In the genomic region with DNA sequence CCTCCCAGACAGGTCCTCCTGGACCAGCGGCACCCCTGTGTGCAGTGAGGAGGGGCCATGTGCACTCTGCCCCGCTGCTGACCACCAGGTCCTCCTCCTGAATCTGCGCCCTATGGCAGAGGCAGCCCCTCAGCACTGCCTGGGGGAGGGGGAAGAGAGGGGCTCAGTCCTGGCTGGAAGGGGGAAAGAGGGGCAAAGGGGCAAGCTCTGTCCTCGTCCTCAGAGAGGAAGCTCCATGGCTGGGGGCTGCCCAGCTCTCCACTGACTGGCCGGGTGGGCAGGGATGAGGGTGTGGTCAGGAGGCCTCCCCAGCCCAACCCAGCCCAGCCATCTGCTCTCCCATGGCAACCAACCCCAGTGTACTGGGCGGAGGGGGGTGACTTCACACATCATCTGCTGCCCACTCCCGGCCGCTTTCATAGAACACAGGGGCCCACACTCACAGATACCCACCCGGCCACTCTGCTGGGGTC, we compare ENCODE assay signal across 9 cellular contexts. TPM values are rescaled to one million over a fixed set of nuclear protein-coding genes. Genes with fewer than 3 reads are reported as not detected.
DNase-seq lines count a peak whose midpoint lies in the region; ATAC-seq and TF ChIP-seq lines count a peak whose summit lies in the region.
"Had no signal": no experiment of that assay in that cellular context is flagged by ENCODE, and none has a peak within 500 bp of the region (broad histone marks: within the 10 kb centered on the region; RNA-seq: fewer than 3 reads in every experiment).

No MANE protein-coding gene starts in this region.

- 25 to 70% (median 56%) methylated on average over 4 to 9 of the region's 9 CpGs for WGBS in spleen, 5 donors

- in situ Hi-C loops in astrocyte of the spinal cord (cut with HindIII; ENCODE audit: low sequenced_read_pairs), result no loop called here

- intact Hi-C loops in HCT116 (cut with micrococcal nuclease) (no loop called here), spleen (cut with DNase I; ENCODE audit: low total_unique reads) (no loop called here)

- H3K36me3 ChIP-seq in HCT116 (ENCODE audit: control insufficient read depth in 1 of 2, insufficient read depth in 2 of 2, low read length in 2 of 2), result no peaks in the 10 kb centered on the region
- no peaks in the 10 kb centered on the region for H3K36me3 ChIP-seq in spleen

- DNase-seq in HCT116 (ENCODE audit: low read depth, low spot score) (no peak), astrocyte of the spinal cord (ENCODE audit: low read depth, low spot score) (peak; percentile 59), iPS-NIHi11 (ENCODE audit: low spot score) (peak; percentile 61), spleen (no peak), HK-2 (ENCODE audit: unreplicated experiment) (no peak), activated T-cell treated with anti-CD3 and anti-CD28 coated beads for 4 hours (no peak)
- no peak for DNase-seq in central memory CD4-positive, alpha-beta T cell
- no peak for DNase-seq in stimulated activated CD4-positive, alpha-beta T cell treated with anti-CD3 and anti-CD28 coated beads, Interleukin-4, amount 100 ng/mL, for 4 hours
- DNase-seq: activated T-cell treated with anti-CD3 and anti-CD28 coated beads, Interleukin-2, amount 50 U/mL, for 24 hours had no signal

- H3K27ac ChIP-seq in HCT116 (ENCODE audit: low read depth, low read length) (no peak overlapping the region; the same call in 1 of the 2 replicates), spleen (peak overlapping the region; percentile 50 to 91 (median 88))

- peak overlapping the region; percentile 30; the same call in 1 of the 2 replicates for H3K4me2 ChIP-seq in HCT116 (ENCODE audit: low read length)

- H4K20me1 ChIP-seq in HCT116 (ENCODE audit: insufficient read depth), result no peaks in the 10 kb centered on the region

- no peak for TF ChIP-seq CTCF in HCT116 (IDR thresholded peaks at IDR 0.05 in 2 of 3, conservative IDR thresholded peaks at IDR 0.05 in 1 of 3; ENCODE audit: borderline replicate concordance in 1 of 3, insufficient read depth in 1 of 3, low read depth in 2 of 3, low read length in 2 of 3)
- TF ChIP-seq CTCF in astrocyte of the spinal cord (IDR thresholded peaks at IDR 0.05; ENCODE audit: low read depth, low read length), result no peak
- no peak for TF ChIP-seq CTCF in spleen (IDR thresholded peaks at IDR 0.05 in 8 of 11, conservative IDR thresholded peaks at IDR 0.05 in 3 of 11)

- H3K4me1 ChIP-seq in HCT116 (ENCODE audit: control insufficient read depth in 1 of 2, insufficient read depth in 2 of 2, low read length in 2 of 2) (peaks cover 28 to 54% of the 10 kb centered on the region in 2 experiments), spleen (peaks cover 43 to 99% (median 73%) of the 10 kb centered on the region in 6 donors)

- no peak for ATAC-seq in HCT116

- CTCF ChIA-PET in HCT116 (lab: Charles Lee), result no interaction called here

- H3K27me3 ChIP-seq in HCT116 (ENCODE audit: insufficient read depth, low read length) (no peaks in the 10 kb centered on the region), spleen (replicated peaks in 1 of 7) (peaks cover 0 to 86% (median 16%) of the 10 kb centered on the region in 7 donors)

- H3K9ac ChIP-seq in HCT116 (ENCODE audit: low read length), result no peak overlapping the region

- H2AFZ ChIP-seq in HCT116 (ENCODE audit: low read depth, low read length, poor library complexity, severe bottlenecking), result no peak overlapping the region

- TF ChIP-seq RAD21 in HCT116 (IDR thresholded peaks at IDR 0.05; ENCODE audit: low read depth), result no peak

- H3K9me2 ChIP-seq in HCT116 (ENCODE audit: insufficient read depth), result no peaks in the 10 kb centered on the region

- no peaks in the 10 kb centered on the region for H3K9me3 ChIP-seq in HCT116 (ENCODE audit: control insufficient read depth in 1 of 2, insufficient read depth in 1 of 2, low read depth in 1 of 2, low read length in 2 of 2)
- no peaks in the 10 kb centered on the region for H3K9me3 ChIP-seq in spleen

- no peak for TF ChIP-seq POLR2A in HCT116 (IDR thresholded peaks at IDR 0.05; ENCODE audit: borderline replicate concordance, extremely low read depth, insufficient read depth, insufficient read length)
- TF ChIP-seq POLR2A in spleen (IDR thresholded peaks at IDR 0.05), result no peak

- H3K4me3 ChIP-seq in HCT116 (replicated peaks in 1 of 2; ENCODE audit: low read depth in 1 of 2, low read length in 2 of 2) (no peak overlapping the region), astrocyte of the spinal cord (ENCODE audit: low read depth, low read length) (no peak overlapping the region), spleen (no peak overlapping the region)

- RAD21 ChIA-PET in HCT116 (lab: Charles Lee; ENCODE audit: low non-redundant PET in 1 of 2, low total read pairs in 2 of 2, uncharacterized antibody in 2 of 2, unreplicated experiment in 2 of 2), result no interaction called here

- POLR2A ChIA-PET in HCT116 (lab: Charles Lee), result no interaction called here

- peaks cover 72% of the 10 kb centered on the region for H3K79me2 ChIP-seq in HCT116 (ENCODE audit: insufficient read depth, low read length)

- BruUV-seq in HCT116 (replicated peaks; lab: Mats Ljungman, UMichigan), result no TSS peak

TF ChIP-seq in HCT116, 20 proteins besides CTCF, POLR2A, EP300 and RAD21:
- TF ChIP-seq EZH2 (IDR thresholded peaks at IDR 0.05) (no peak), ZFX (IDR thresholded peaks at IDR 0.05) (no peak), SIN3A (IDR thresholded peaks at IDR 0.05; ENCODE audit: low read depth) (no peak), ELF1 (IDR thresholded peaks at IDR 0.05; ENCODE audit: borderline replicate concordance, low read depth) (no peak), FOSL1 (IDR thresholded peaks at IDR 0.05; ENCODE audit: low read depth) (no peak), SP1 (IDR thresholded peaks at IDR 0.05; ENCODE audit: low read depth) (no peak), SRF (IDR thresholded peaks at IDR 0.05; ENCODE audit: low read depth) (no peak), YY1 (IDR thresholded peaks at IDR 0.05; ENCODE audit: extremely low read depth, insufficient replicate concordance, low read depth, low read length) (no peak), CBX3 (IDR thresholded peaks at IDR 0.05; ENCODE audit: low read depth) (no peak), EGR1 (IDR thresholded peaks at IDR 0.05; ENCODE audit: low read depth) (no peak)
- TF ChIP-seq, protein P1, sequence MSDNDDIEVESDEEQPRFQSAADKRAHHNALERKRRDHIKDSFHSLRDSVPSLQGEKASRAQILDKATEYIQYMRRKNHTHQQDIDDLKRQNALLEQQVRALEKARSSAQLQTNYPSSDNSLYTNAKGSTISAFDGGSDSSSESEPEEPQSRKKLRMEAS (IDR thresholded peaks at IDR 0.05), result no peak
- TF ChIP-seq, protein P2, sequence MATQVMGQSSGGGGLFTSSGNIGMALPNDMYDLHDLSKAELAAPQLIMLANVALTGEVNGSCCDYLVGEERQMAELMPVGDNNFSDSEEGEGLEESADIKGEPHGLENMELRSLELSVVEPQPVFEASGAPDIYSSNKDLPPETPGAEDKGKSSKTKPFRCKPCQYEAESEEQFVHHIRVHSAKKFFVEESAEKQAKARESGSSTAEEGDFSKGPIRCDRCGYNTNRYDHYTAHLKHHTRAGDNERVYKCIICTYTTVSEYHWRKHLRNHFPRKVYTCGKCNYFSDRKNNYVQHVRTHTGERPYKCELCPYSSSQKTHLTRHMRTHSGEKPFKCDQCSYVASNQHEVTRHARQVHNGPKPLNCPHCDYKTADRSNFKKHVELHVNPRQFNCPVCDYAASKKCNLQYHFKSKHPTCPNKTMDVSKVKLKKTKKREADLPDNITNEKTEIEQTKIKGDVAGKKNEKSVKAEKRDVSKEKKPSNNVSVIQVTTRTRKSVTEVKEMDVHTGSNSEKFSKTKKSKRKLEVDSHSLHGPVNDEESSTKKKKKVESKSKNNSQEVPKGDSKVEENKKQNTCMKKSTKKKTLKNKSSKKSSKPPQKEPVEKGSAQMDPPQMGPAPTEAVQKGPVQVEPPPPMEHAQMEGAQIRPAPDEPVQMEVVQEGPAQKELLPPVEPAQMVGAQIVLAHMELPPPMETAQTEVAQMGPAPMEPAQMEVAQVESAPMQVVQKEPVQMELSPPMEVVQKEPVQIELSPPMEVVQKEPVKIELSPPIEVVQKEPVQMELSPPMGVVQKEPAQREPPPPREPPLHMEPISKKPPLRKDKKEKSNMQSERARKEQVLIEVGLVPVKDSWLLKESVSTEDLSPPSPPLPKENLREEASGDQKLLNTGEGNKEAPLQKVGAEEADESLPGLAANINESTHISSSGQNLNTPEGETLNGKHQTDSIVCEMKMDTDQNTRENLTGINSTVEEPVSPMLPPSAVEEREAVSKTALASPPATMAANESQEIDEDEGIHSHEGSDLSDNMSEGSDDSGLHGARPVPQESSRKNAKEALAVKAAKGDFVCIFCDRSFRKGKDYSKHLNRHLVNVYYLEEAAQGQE (IDR thresholded peaks at IDR 0.05; ENCODE audit: low read depth), result no peak
- TF ChIP-seq, protein P3, sequence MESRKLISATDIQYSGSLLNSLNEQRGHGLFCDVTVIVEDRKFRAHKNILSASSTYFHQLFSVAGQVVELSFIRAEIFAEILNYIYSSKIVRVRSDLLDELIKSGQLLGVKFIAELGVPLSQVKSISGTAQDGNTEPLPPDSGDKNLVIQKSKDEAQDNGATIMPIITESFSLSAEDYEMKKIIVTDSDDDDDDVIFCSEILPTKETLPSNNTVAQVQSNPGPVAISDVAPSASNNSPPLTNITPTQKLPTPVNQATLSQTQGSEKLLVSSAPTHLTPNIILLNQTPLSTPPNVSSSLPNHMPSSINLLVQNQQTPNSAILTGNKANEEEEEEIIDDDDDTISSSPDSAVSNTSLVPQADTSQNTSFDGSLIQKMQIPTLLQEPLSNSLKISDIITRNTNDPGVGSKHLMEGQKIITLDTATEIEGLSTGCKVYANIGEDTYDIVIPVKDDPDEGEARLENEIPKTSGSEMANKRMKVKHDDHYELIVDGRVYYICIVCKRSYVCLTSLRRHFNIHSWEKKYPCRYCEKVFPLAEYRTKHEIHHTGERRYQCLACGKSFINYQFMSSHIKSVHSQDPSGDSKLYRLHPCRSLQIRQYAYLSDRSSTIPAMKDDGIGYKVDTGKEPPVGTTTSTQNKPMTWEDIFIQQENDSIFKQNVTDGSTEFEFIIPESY (IDR thresholded peaks at IDR 0.05; ENCODE audit: extremely low read depth, insufficient replicate concordance, low read length), result no peak

RNA-seq across cellular contexts. Expression of a gene that starts 5.5 kb away (rescaled TPM):
- total RNA-seq in HCT116 (2021; ENCODE audit: unreplicated experiment) (49.6 TPM), spleen (100 to 1,000 TPM in 3 of 7 donors, 10 to 100 TPM in 4; 62.2 to 164 (median 79.8) TPM)
- polyA plus RNA-seq in HCT116 (2012), result 33.8 and 34.4 TPM in 2 replicates
- polyA plus RNA-seq in spleen, result 10 to 100 TPM; 14.6 to 71.2 (median 29.7) TPM

RNA-seq across cellular contexts. Expression of a gene that starts 38.1 kb away (rescaled TPM):
- 5.6 TPM for total RNA-seq in HCT116 (2021; ENCODE audit: unreplicated experiment)
- polyA plus RNA-seq in HCT116 (2012), result 0.10 TPM in 1 of 2 replicates, not detected in the other
- total RNA-seq in spleen, result 10 to 100 TPM in 1 of 7 donors, 1 to 10 TPM in 4, not detected in 2; 2.2 to 25.2 (median 4.4) TPM
- polyA plus RNA-seq in spleen, result 1 to 10 TPM in 2 of 3 donors, under 1 TPM in 1; 0.59 to 2.7 (median 1.5) TPM

RNA-seq across cellular contexts. Expression of a gene that starts 49.9 kb away (rescaled TPM):
- total RNA-seq in HCT116 (2021; ENCODE audit: unreplicated experiment) (10.0 TPM), spleen (10 to 100 TPM in 1 of 7 donors, 1 to 10 TPM in 5, not detected in 1; 1.3 to 11.8 (median 3.7) TPM)
- polyA plus RNA-seq in HCT116 (2012), result 0.03 TPM in 1 of 2 replicates, not detected in the other
- 1 to 10 TPM in 2 of 3 donors, under 1 TPM in 1; 0.58 to 1.3 (median 1.2) TPM for polyA plus RNA-seq in spleen

Comparison
In these comparisons a context has a peak if more than half of its experiments do, and no peak if none do; other contexts are left out.
1. DNase-seq: peak in astrocyte of the spinal cord (single experiment) and iPS-NIHi11 (single experiment); none in HCT116 (single experiment), spleen (single experiment), central memory CD4-positive, alpha-beta T cell (single experiment), stimulated activated CD4-positive, alpha-beta T cell treated with anti-CD3 and anti-CD28 coated beads, Interleukin-4, amount 100 ng/mL, for 4 hours (0 of 2), HK-2 (single experiment) and activated T-cell treated with anti-CD3 and anti-CD28 coated beads for 4 hours (single experiment).